In the genomic region with DNA sequence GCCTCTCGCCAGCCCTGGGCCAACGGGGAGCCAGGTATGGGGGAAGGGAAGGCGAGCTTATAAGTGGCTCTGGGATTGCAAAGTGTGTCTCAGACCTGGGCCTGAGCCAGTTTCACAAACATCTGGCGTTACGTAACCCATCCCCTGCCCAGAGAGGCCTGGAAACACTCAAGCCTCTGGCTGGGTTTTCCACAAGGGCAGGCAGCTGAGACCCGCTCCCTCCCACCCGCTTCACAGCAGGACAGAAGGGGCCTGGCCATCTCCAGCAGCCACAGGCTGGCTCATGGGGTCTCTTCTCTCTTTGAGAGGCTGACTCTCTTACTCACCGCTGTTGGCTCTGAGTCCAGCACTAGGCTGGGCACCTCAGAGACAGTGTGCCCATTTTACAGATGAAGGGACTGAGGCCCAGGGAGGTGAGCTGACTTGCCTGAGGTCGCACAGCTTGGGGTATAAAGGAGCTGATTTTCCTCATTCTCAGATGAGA, we compare ENCODE assay signal across 1 cellular context.
TF ChIP-seq lines count a peak whose summit lies in the region.

No MANE protein-coding gene starts in this region.

TF ChIP-seq in IMR-90, 13 proteins besides CTCF, POLR2A, EP300 and RAD21 (continued from another document):
- TF ChIP-seq, protein P1, sequence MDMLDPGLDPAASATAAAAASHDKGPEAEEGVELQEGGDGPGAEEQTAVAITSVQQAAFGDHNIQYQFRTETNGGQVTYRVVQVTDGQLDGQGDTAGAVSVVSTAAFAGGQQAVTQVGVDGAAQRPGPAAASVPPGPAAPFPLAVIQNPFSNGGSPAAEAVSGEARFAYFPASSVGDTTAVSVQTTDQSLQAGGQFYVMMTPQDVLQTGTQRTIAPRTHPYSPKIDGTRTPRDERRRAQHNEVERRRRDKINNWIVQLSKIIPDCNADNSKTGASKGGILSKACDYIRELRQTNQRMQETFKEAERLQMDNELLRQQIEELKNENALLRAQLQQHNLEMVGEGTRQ (IDR thresholded peaks at IDR 0.05; ENCODE audit: low read depth, low read length): no peak
- TF ChIP-seq CHD1 (IDR thresholded peaks at IDR 0.05; ENCODE audit: low read depth, low read length): no peak
TF ChIP-seq in IMR-90: peak in this region for 5.
